ENCODE assay signal across 1 cellular context in genomic region chr2:128228894-128229293, GRCh38.
TF ChIP-seq lines count a peak whose summit lies in the region.

No MANE protein-coding gene starts in this region.

TF ChIP-seq in HEK293, 187 proteins besides CTCF, POLR2A, EP300 and RAD21 (continued from another document):
- TF ChIP-seq ZNF280D (tag by site-specific recombination; IDR thresholded peaks at IDR 0.05), result no peak
- no peak for TF ChIP-seq ZNF248 (tag by site-specific recombination; IDR thresholded peaks at IDR 0.05)
- TF ChIP-seq SP7 (tag by site-specific recombination; IDR thresholded peaks at IDR 0.05), result peak; percentile 99
- no peak for TF ChIP-seq ZNF654 (tag by site-specific recombination; IDR thresholded peaks at IDR 0.05; ENCODE audit: low read depth)
- no peak for TF ChIP-seq ZNF112 (tag by site-specific recombination; IDR thresholded peaks at IDR 0.05)
- no peak for TF ChIP-seq ZNF280C (tag by site-specific recombination; IDR thresholded peaks at IDR 0.05)
- TF ChIP-seq ATF2 (tag by site-specific recombination; IDR thresholded peaks at IDR 0.05; ENCODE audit: low read depth), result no peak
- no peak for TF ChIP-seq ZSCAN16 (tag by site-specific recombination; IDR thresholded peaks at IDR 0.05)
- TF ChIP-seq ZBTB44 (tag by site-specific recombination; IDR thresholded peaks at IDR 0.05), result no peak
- no peak for TF ChIP-seq ZBTB11 (tag by site-specific recombination; conservative IDR thresholded peaks at IDR 0.05; ENCODE audit: low read depth)
- TF ChIP-seq WT1 (tag by site-specific recombination; IDR thresholded peaks at IDR 0.05), result 0 out of 2 replicates have a peak, but pooled peaks have one; percentile 20
- TF ChIP-seq BCL11A (tag by site-specific recombination; IDR thresholded peaks at IDR 0.05; ENCODE audit: low read depth), result peak; percentile 50; the same call in 1 of the 2 replicates
- no peak for TF ChIP-seq ZNF658 (tag by site-specific recombination; IDR thresholded peaks at IDR 0.05)
